ENCODE assay signal across 19 cellular contexts in genomic region chr12:27509032-27509431, GRCh38. TPM values are rescaled to one million over a fixed set of nuclear protein-coding genes. Genes with fewer than 3 reads are reported as not detected.
DNase-seq lines count a peak whose midpoint lies in the region; ATAC-seq, FAIRE-seq and TF ChIP-seq lines count a peak whose summit lies in the region.
"Had no signal": no experiment of that assay in that cellular context is flagged by ENCODE, and none has a peak within 500 bp of the region (broad histone marks: within the 10 kb centered on the region; RNA-seq: fewer than 3 reads in every experiment).

No MANE protein-coding gene starts in this region.

- H3K36me3 ChIP-seq in left ventricle myocardium inferior: no peaks in the 10 kb centered on the region

- H3K27me3 ChIP-seq in left ventricle myocardium inferior (ENCODE audit: low read depth): no peaks in the 10 kb centered on the region

- H3K4me1 ChIP-seq in left ventricle myocardium inferior: peaks cover 26% of the 10 kb centered on the region

- no peak for ATAC-seq in Right ventricle myocardium inferior
- ATAC-seq: GM23338, HCT116 had no signal

- peak overlapping the region; percentile 10 for H3K27ac ChIP-seq in left ventricle myocardium inferior (replicated peaks)

- peak overlapping the region; percentile 37 for H3K27ac Mint-ChIP-seq in neural crest cell (ENCODE audit: unreplicated experiment)
- H3K27ac Mint-ChIP-seq: CD4-positive, alpha-beta memory T cell; GM23338; H9 had no signal

- TF ChIP-seq CTCF in left ventricle myocardium inferior (IDR thresholded peaks at IDR 0.05; ENCODE audit: borderline replicate concordance) (no peak), neural crest cell (conservative IDR thresholded peaks at IDR 0.05) (no peak)

- no peaks in the 10 kb centered on the region for H3K9me3 ChIP-seq in left ventricle myocardium inferior (replicated peaks)

- peaks cover 2% of the 10 kb centered on the region for H3K9me3 Mint-ChIP-seq in neural crest cell
- H3K9me3 Mint-ChIP-seq: GM23338, H9 had no signal

- no peak overlapping the region for H3K4me3 Mint-ChIP-seq in neural crest cell
- H3K4me3 Mint-ChIP-seq: CD4-positive, alpha-beta memory T cell; GM23338; H9 had no signal

- peaks cover 6% of the 10 kb centered on the region for H3K36me3 Mint-ChIP-seq in neural crest cell (ENCODE audit: low read depth)
- H3K36me3 Mint-ChIP-seq: CD4-positive, alpha-beta memory T cell had no signal

- peak; percentile 58 for FAIRE-seq in urothelium cell line (lab: Jason Lieb, UNC)
- no peak for FAIRE-seq in HTR-8/SVneo (lab: Jason Lieb, UNC)
- FAIRE-seq: GM12891, GM18507 had no signal

- intact Hi-C loops in left ventricle myocardium inferior (cut with micrococcal nuclease): no loop called here
- intact Hi-C loops in Right ventricle myocardium inferior (cut with DNase I): no loop called here

- no peak overlapping the region for H3K4me3 ChIP-seq in left ventricle myocardium inferior
- H3K4me3 ChIP-seq: GM23338 had no signal

- no peaks in the 10 kb centered on the region for H3K27me3 Mint-ChIP-seq in neural crest cell (ENCODE audit: low read depth)

- DNase-seq in left ventricle myocardium inferior (no peak), Right ventricle myocardium inferior (ENCODE audit: missing footprints) (no peak), neural crest cell (ENCODE audit: low read depth, low spot score) (no peak), urothelium cell line (ENCODE audit: low spot score) (no peak), A172 (ENCODE audit: low spot score) (no peak), HTR-8/SVneo (ENCODE audit: insufficient read length, low spot score) (no peak)
- DNase-seq: 8988T; C1 segment of cervical spinal cord; Calu3; CD4-positive, alpha-beta memory T cell; COR-L47; DMS53; DMS79 treated with DMSO at 0.1 percent for 48 hours; GF-D8; H9 had no signal

- peaks cover 23% of the 10 kb centered on the region for H3K4me1 Mint-ChIP-seq in neural crest cell
- H3K4me1 Mint-ChIP-seq: CD4-positive, alpha-beta memory T cell had no signal

RNA-seq across cellular contexts. Expression of gene PPFIBP1, which starts 15.0 kb away (rescaled TPM):
- total RNA-seq in left ventricle myocardium inferior (258 TPM), Right ventricle myocardium inferior (330 TPM), neural crest cell (47.5 and 49.2 TPM in 2 replicates)
- 43.2 and 82.3 TPM in 2 replicates for total RNA-seq in A172 (2014; rRNA removed; shearing (Covaris generic))
